ENCODE assay signal across 1 cellular context in the genomic region with DNA sequence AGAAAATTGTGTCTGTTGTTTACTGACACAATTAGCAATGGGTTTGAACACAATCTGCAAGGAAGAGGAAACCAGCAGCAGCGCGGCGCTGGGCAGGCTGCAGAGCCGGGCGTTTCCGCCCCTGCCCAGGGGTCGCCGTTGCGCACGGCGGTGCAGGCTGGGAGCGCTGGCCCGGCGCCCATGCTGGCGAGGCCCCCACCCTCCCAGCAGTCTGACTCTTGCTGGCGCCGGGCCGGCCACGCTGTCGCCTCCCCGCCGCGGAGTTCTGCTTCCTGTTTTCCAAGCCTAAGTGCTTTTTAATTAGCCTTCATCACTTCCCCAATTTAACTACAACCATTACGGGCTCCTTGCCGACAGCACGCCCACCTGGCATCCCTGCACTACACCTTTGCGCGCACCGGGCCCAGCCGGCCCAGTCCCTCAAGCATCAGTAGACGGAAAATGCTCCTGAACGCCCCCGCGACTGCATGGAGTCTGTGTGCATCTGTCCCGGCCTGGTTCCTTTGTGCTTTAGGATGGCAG.
TF ChIP-seq lines count a peak whose summit lies in the region.

No MANE protein-coding gene starts in this region.

TF ChIP-seq in K562, 482 proteins besides CTCF, POLR2A, EP300 and RAD21 (continued from another document):
- TF ChIP-seq ZNF184 (CRISPR knock-in tag; IDR thresholded peaks at IDR 0.05) (no peak), MAZ (CRISPR knock-in tag; conservative IDR thresholded peaks at IDR 0.05 in 1 of 2, IDR thresholded peaks at IDR 0.05 in 1 of 2) (peak in 1 of 2 experiments; percentile 51; a peak in 1 of 4 replicates), ZNF143 (CRISPR knock-in tag; IDR thresholded peaks at IDR 0.05) (no peak), ZBTB7A (IDR thresholded peaks at IDR 0.05; ENCODE audit: borderline replicate concordance, control insufficient read depth, low read depth, low read length) (peak; percentile 37; the same call in 1 of the 2 replicates), L3MBTL2 (IDR thresholded peaks at IDR 0.05) (peak; percentile 42; the same call in 1 of the 2 replicates), ARNT (IDR thresholded peaks at IDR 0.05) (no peak), NRF1 (conservative IDR thresholded peaks at IDR 0.05 in 1 of 2, IDR thresholded peaks at IDR 0.05 in 1 of 2) (peak; percentile 81 to 84), RB1 (IDR thresholded peaks at IDR 0.05; ENCODE audit: low read depth) (peak; percentile 23; the same call in 1 of the 2 replicates), EGR1 (conservative IDR thresholded peaks at IDR 0.05) (peak; percentile 30; the same call in 1 of the 2 replicates), ELF1 (tag; IDR thresholded peaks at IDR 0.05) (0 out of 2 replicates have a peak, but pooled peaks have one; percentile 38), CBFA2T2 (conservative IDR thresholded peaks at IDR 0.05) (no peak), SPI1 (IDR thresholded peaks at IDR 0.05; ENCODE audit: borderline replicate concordance, low read depth, low read length) (peak; percentile 79)
- TF ChIP-seq, protein P1, sequence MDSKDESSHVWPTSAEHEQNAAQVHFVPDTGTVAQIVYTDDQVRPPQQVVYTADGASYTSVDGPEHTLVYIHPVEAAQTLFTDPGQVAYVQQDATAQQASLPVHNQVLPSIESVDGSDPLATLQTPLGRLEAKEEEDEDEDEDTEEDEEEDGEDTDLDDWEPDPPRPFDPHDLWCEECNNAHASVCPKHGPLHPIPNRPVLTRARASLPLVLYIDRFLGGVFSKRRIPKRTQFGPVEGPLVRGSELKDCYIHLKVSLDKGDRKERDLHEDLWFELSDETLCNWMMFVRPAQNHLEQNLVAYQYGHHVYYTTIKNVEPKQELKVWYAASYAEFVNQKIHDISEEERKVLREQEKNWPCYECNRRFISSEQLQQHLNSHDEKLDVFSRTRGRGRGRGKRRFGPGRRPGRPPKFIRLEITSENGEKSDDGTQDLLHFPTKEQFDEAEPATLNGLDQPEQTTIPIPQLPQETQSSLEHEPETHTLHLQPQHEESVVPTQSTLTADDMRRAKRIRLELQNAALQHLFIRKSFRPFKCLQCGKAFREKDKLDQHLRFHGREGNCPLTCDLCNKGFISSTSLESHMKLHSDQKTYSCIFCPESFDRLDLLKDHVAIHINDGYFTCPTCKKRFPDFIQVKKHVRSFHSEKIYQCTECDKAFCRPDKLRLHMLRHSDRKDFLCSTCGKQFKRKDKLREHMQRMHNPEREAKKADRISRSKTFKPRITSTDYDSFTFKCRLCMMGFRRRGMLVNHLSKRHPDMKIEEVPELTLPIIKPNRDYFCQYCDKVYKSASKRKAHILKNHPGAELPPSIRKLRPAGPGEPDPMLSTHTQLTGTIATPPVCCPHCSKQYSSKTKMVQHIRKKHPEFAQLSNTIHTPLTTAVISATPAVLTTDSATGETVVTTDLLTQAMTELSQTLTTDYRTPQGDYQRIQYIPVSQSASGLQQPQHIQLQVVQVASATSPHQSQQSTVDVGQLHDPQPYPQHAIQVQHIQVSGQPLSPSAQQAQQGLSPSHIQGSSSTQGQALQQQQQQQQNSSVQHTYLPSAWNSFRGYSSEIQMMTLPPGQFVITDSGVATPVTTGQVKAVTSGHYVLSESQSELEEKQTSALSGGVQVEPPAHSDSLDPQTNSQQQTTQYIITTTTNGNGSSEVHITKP (IDR thresholded peaks at IDR 0.05; ENCODE audit: partially characterized antibody) = no peak
- TF ChIP-seq, protein P2, sequence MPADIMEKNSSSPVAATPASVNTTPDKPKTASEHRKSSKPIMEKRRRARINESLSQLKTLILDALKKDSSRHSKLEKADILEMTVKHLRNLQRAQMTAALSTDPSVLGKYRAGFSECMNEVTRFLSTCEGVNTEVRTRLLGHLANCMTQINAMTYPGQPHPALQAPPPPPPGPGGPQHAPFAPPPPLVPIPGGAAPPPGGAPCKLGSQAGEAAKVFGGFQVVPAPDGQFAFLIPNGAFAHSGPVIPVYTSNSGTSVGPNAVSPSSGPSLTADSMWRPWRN (IDR thresholded peaks at IDR 0.05; ENCODE audit: low read depth) = peak; percentile 66
- TF ChIP-seq, protein P3, sequence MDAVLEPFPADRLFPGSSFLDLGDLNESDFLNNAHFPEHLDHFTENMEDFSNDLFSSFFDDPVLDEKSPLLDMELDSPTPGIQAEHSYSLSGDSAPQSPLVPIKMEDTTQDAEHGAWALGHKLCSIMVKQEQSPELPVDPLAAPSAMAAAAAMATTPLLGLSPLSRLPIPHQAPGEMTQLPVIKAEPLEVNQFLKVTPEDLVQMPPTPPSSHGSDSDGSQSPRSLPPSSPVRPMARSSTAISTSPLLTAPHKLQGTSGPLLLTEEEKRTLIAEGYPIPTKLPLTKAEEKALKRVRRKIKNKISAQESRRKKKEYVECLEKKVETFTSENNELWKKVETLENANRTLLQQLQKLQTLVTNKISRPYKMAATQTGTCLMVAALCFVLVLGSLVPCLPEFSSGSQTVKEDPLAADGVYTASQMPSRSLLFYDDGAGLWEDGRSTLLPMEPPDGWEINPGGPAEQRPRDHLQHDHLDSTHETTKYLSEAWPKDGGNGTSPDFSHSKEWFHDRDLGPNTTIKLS (IDR thresholded peaks at IDR 0.05; ENCODE audit: borderline replicate concordance, low read depth) = peak; percentile 23; the same call in 1 of the 2 replicates
- TF ChIP-seq, protein P4, sequence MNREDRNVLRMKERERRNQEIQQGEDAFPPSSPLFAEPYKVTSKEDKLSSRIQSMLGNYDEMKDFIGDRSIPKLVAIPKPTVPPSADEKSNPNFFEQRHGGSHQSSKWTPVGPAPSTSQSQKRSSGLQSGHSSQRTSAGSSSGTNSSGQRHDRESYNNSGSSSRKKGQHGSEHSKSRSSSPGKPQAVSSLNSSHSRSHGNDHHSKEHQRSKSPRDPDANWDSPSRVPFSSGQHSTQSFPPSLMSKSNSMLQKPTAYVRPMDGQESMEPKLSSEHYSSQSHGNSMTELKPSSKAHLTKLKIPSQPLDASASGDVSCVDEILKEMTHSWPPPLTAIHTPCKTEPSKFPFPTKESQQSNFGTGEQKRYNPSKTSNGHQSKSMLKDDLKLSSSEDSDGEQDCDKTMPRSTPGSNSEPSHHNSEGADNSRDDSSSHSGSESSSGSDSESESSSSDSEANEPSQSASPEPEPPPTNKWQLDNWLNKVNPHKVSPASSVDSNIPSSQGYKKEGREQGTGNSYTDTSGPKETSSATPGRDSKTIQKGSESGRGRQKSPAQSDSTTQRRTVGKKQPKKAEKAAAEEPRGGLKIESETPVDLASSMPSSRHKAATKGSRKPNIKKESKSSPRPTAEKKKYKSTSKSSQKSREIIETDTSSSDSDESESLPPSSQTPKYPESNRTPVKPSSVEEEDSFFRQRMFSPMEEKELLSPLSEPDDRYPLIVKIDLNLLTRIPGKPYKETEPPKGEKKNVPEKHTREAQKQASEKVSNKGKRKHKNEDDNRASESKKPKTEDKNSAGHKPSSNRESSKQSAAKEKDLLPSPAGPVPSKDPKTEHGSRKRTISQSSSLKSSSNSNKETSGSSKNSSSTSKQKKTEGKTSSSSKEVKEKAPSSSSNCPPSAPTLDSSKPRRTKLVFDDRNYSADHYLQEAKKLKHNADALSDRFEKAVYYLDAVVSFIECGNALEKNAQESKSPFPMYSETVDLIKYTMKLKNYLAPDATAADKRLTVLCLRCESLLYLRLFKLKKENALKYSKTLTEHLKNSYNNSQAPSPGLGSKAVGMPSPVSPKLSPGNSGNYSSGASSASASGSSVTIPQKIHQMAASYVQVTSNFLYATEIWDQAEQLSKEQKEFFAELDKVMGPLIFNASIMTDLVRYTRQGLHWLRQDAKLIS (CRISPR knock-in tag; IDR thresholded peaks at IDR 0.05) = no peak
